8 cellular contexts compared by ENCODE assay signal in genomic region chr2:70984576-70985282, GRCh38. TPM values are rescaled to one million over a fixed set of nuclear protein-coding genes. Genes with fewer than 3 reads are reported as not detected.
A peak's percentile ranks its signal among the peaks of the same experiment; 100 is the strongest.
DNase-seq lines count a peak whose midpoint lies in the region; ATAC-seq, FAIRE-seq and TF ChIP-seq lines count a peak whose summit lies in the region.

No MANE protein-coding gene starts in this region.

- H3K9me3 ChIP-seq in AG04450 (ENCODE audit: control insufficient read depth, insufficient read depth, low read length) (no peaks in the 10 kb centered on the region), GM12878 (replicated peaks; ENCODE audit: control insufficient read depth, insufficient read depth, low read length) (no peaks in the 10 kb centered on the region)

- no peak overlapping the region for H3K27ac ChIP-seq in AG04450 (ENCODE audit: low read depth, low read length)
- no peak overlapping the region for H3K27ac ChIP-seq in GM12878 (ENCODE audit: control insufficient read depth, insufficient read depth)

- TF ChIP-seq POLR2A in GM12878 (IDR thresholded peaks at IDR 0.05; ENCODE audit: low read depth, low read length), result peak; percentile 47

- RAD21 ChIA-PET in GM12878 (lab: Charles Lee; ENCODE audit: unreplicated experiment), result interaction anchor here (1.2 kb wide), 2 partner anchors 16 to 172 kb away, joined by 4 read pairs; no protein-coding TSS in a partner anchor

- no peak overlapping the region for H3K9ac ChIP-seq in GM12878 (ENCODE audit: control insufficient read depth, insufficient read depth, low read length)

- H3K27me3 ChIP-seq in AG04450 (ENCODE audit: control insufficient read depth, insufficient read depth, low read length), result no peaks in the 10 kb centered on the region
- H3K27me3 ChIP-seq in GM12878 (replicated peaks in 1 of 2; ENCODE audit: control insufficient read depth in 2 of 2, insufficient read depth in 2 of 2, low read length in 1 of 2), result no peaks in the 10 kb centered on the region

- no peaks in the 10 kb centered on the region for H3K4me1 ChIP-seq in GM12878 (ENCODE audit: control insufficient read depth, insufficient read depth, low read length)

- no peak for TF ChIP-seq EP300 in GM12878 (IDR thresholded peaks at IDR 0.05; ENCODE audit: borderline replicate concordance in 1 of 2, control insufficient read depth in 1 of 2, low read depth in 2 of 2, low read length in 2 of 2)

- peaks cover 5 to 18% of the 10 kb centered on the region in 2 experiments; a peak in 3 of 4 replicates for H3K36me3 ChIP-seq in GM12878 (ENCODE audit: control insufficient read depth in 2 of 2, insufficient read depth in 2 of 2, low read length in 1 of 2)

- ATAC-seq in GM19023 (IDR thresholded peaks at IDR 0.05; ENCODE audit: unreplicated experiment), result peak; percentile 96
- ATAC-seq in HG03280 (IDR thresholded peaks at IDR 0.05; ENCODE audit: unreplicated experiment), result peak; percentile 93
- ATAC-seq in GM12878, result peak; percentile 99
- peak; percentile 96 for ATAC-seq in left colon

- TF ChIP-seq CTCF in AG04450 (IDR thresholded peaks at IDR 0.05; ENCODE audit: low read depth, low read length), result peak; percentile 68
- TF ChIP-seq CTCF in GM12878 (IDR thresholded peaks at IDR 0.05 in 2 of 3, conservative IDR thresholded peaks at IDR 0.05 in 1 of 3; ENCODE audit: control insufficient read depth in 2 of 3, extremely low read depth in 1 of 3, insufficient read depth in 1 of 3, low read depth in 3 of 3, low read length in 3 of 3), result peak; percentile 74 to 90 (median 85)

- H2AFZ ChIP-seq in GM12878 (ENCODE audit: control insufficient read depth, low read depth, low read length), result 0 out of 2 replicates have a peak overlapping the region, but pooled peaks have one; percentile 38

- H4K20me1 ChIP-seq in GM12878 (ENCODE audit: control insufficient read depth, insufficient read depth), result no peaks in the 10 kb centered on the region

- no TSS peak for BruUV-seq in GM12878 (replicated peaks; lab: Mats Ljungman, UMichigan)

- SMC1A ChIA-PET in GM12878 (lab: Charles Lee; ENCODE audit: uncharacterized antibody, unreplicated experiment), result interaction anchor here (1.0 to 2.0 kb wide), 4 partner anchors 16 to 21 kb away, joined by 3 to 11 read pairs (median 4); no protein-coding TSS in a partner anchor

- H3K4me3 ChIP-seq in AG04450 (ENCODE audit: low read depth, low read length) (no peak overlapping the region), GM12878 (no peak overlapping the region)

- intact Hi-C loops in GM12878 (cut with micrococcal nuclease; ENCODE audit: unreplicated experiment) (no loop called here), left colon (cut with DNase I, micrococcal nuclease) (no loop called here)

- peak; percentile 68 for FAIRE-seq in GM12878 (lab: Jason Lieb, UNC)

- POLR2A ChIA-PET in AG04450 (lab: Yijun Ruan, JAX), result interaction anchor here (0.7 to 1.6 kb wide), 2 partner anchors 9 to 691 kb away, joined by 3 read pairs; partner anchors contain the start of genes SNRPG and TEX261
- POLR2A ChIA-PET in GM12878 (lab: Charles Lee), result no interaction called here

- peak; percentile 52 for TF ChIP-seq RAD21 in GM12878 (IDR thresholded peaks at IDR 0.05; ENCODE audit: insufficient read depth, low read depth, low read length)

- in situ Hi-C loops in GM12878 (cut with MboI), result no loop called here

- no peak for DNase-seq in AG04450 (ENCODE audit: low read depth, low spot score)
- DNase-seq in UCSD-AML1 (lab: John Stamatoyannopoulos, UW; ENCODE audit: unreplicated experiment), result peak; percentile 62
- no peak for DNase-seq in GM12878 (ENCODE audit: low read depth, low spot score)
- peak; percentile 65 to 81 for DNase-seq in left colon
- DNase-seq in stimulated activated CD4-positive, alpha-beta T cell treated with anti-CD3 and anti-CD28 coated beads, TNF-alpha, amount 100 ng/mL, for 48 hours (ENCODE audit: low read depth in 3 of 3), result peak; percentile 67 to 79 (median 68)
- no peak for DNase-seq in GF-D8 (lab: John Stamatoyannopoulos, UW)

- H3K79me2 ChIP-seq in GM12878 (ENCODE audit: control insufficient read depth, insufficient read depth, low read length), result no peaks in the 10 kb centered on the region

- peak overlapping the region; percentile 17; the same call in 1 of the 2 replicates for H3K4me2 ChIP-seq in GM12878 (ENCODE audit: control insufficient read depth, insufficient read depth)

- WGBS in GM12878 (ENCODE audit: insufficient coverage, insufficient replicate concordance, low lambda C conversion rate, missing lambda C conversion rate), result 19% methylated on average over 32 of the region's 32 CpGs

- CTCF ChIA-PET in AG04450 (lab: Charles Lee), result interaction anchor here (0.6 to 3.1 kb wide), 10 partner anchors 11 to 1293 kb away, joined by 3 to 19 read pairs (median 4); partner anchors contain the start of gene NAGK
- CTCF ChIA-PET in GM12878 (lab: Yijun Ruan, JAX), result interaction anchor here (0.9 to 2.2 kb wide), 11 partner anchors 9 to 681 kb away, joined by 3 to 18 read pairs (median 4); partner anchors contain the start of genes NAGK and TEX261

TF ChIP-seq in GM12878, 131 proteins besides CTCF, POLR2A, EP300 and RAD21 (continues in another document):
- TF ChIP-seq HDAC6 (IDR thresholded peaks at IDR 0.05; ENCODE audit: unreplicated experiment), result no peak
- no peak for TF ChIP-seq SP1 (IDR thresholded peaks at IDR 0.05; ENCODE audit: low read depth, low read length)

RNA-seq across cellular contexts. Expression of gene ANKRD53, which starts 6.3 kb away (rescaled TPM):
- polyA plus RNA-seq in AG04450 (2011; rRNA removed), result 0.72 and 1.1 TPM in 2 replicates
- polyA minus RNA-seq in AG04450 (2011; rRNA and poly(A)+ RNA removed), result 2.1 and 3.6 TPM in 2 replicates
- not detected in 2 replicates for total RNA-seq in GM12878 (2013; cell fraction: nucleolus; rRNA removed)
- total RNA-seq in GM12878 (2014; rRNA removed), result 0.11 TPM in 1 of 2 replicates, not detected in the other
- not detected in 2 replicates for total RNA-seq in GM12878 (2014; rRNA removed; fragmentation: Illumina TruSeq; extraction: Trizol)
- total RNA-seq in GM12878 (2021), result not detected in 2 replicates
- 0.14 TPM for polyA plus RNA-seq in GM12878 (2011; ENCODE audit: low read depth)
- polyA plus RNA-seq in GM12878 (2011; rRNA removed), result 0.04 TPM in 1 of 2 replicates, not detected in the other
- polyA plus RNA-seq in GM12878 (2011; cell fraction: cytosol; rRNA removed), result 0.01 and 0.05 TPM in 2 replicates
- 0.18 and 0.48 TPM in 2 replicates for polyA plus RNA-seq in GM12878 (2011; cell fraction: nucleus; rRNA removed)
- 0.11 TPM in 2 replicates for polyA plus RNA-seq in GM12878 (2012)
- not detected in 2 replicates for polyA plus RNA-seq in GM12878 (2014; fragmentation: Illumina TruSeq; extraction: Trizol)
- polyA plus RNA-seq in GM12878 (2014; fragmentation: Nextera tagmentation; extraction: Ambion mirVana), result under 1 TPM in 1 of 2 experiments, not detected in 1; 0.04 TPM
- polyA plus RNA-seq in GM12878 (2014; rRNA removed), result 0.04 TPM in 1 of 2 replicates, not detected in the other
- polyA plus RNA-seq in GM12878 (2016; fragmentation: Nextera tagmentation; extraction: Ambion mirVana), result not detected
- polyA minus RNA-seq in GM12878 (2011; rRNA and poly(A)+ RNA removed), result not detected in 2 replicates
- polyA minus RNA-seq in GM12878 (2011; cell fraction: cytosol; rRNA and poly(A)+ RNA removed), result not detected in 2 replicates
- polyA minus RNA-seq in GM12878 (2011; cell fraction: nucleus; rRNA and poly(A)+ RNA removed), result not detected in 2 replicates
- under 1 TPM; 0.61 to 0.70 TPM for total RNA-seq in left colon

RNA-seq across cellular contexts. Expression of gene TEX261, which starts 9.9 kb away (rescaled TPM):
- 106 and 119 TPM in 2 replicates for polyA plus RNA-seq in AG04450 (2011; rRNA removed)
- 94.7 and 123 TPM in 2 replicates for polyA minus RNA-seq in AG04450 (2011; rRNA and poly(A)+ RNA removed)
- total RNA-seq in GM12878 (2013; cell fraction: nucleolus; rRNA removed), result 33.4 and 34.7 TPM in 2 replicates
- 21.1 and 22.3 TPM in 2 replicates for total RNA-seq in GM12878 (2014; rRNA removed)
- total RNA-seq in GM12878 (2014; rRNA removed; fragmentation: Illumina TruSeq; extraction: Trizol), result 25.6 and 29.7 TPM in 2 replicates
- total RNA-seq in GM12878 (2021), result 37.5 and 46.7 TPM in 2 replicates
- 22.0 TPM for polyA plus RNA-seq in GM12878 (2011; ENCODE audit: low read depth)
- 57.0 and 75.6 TPM in 2 replicates for polyA plus RNA-seq in GM12878 (2011; rRNA removed)
- 68.7 and 81.7 TPM in 2 replicates for polyA plus RNA-seq in GM12878 (2011; cell fraction: cytosol; rRNA removed)
- 45.2 and 51.5 TPM in 2 replicates for polyA plus RNA-seq in GM12878 (2011; cell fraction: nucleus; rRNA removed)
- 23.3 and 27.2 TPM in 2 replicates for polyA plus RNA-seq in GM12878 (2012)
- 59.5 and 64.9 TPM in 2 replicates for polyA plus RNA-seq in GM12878 (2014; fragmentation: Illumina TruSeq; extraction: Trizol)
- 10 to 100 TPM in 1 of 2 experiments, 1 to 10 TPM in 1; 5.5 to 11.1 TPM for polyA plus RNA-seq in GM12878 (2014; fragmentation: Nextera tagmentation; extraction: Ambion mirVana)
- polyA plus RNA-seq in GM12878 (2014; rRNA removed), result 41.3 and 45.9 TPM in 2 replicates
- polyA plus RNA-seq in GM12878 (2016; fragmentation: Nextera tagmentation; extraction: Ambion mirVana), result 10 to 100 TPM; 39.4 to 45.1 TPM
- 35.3 and 42.4 TPM in 2 replicates for polyA minus RNA-seq in GM12878 (2011; rRNA and poly(A)+ RNA removed)
- 8.6 and 10.7 TPM in 2 replicates for polyA minus RNA-seq in GM12878 (2011; cell fraction: cytosol; rRNA and poly(A)+ RNA removed)
- 10.6 and 16.4 TPM in 2 replicates for polyA minus RNA-seq in GM12878 (2011; cell fraction: nucleus; rRNA and poly(A)+ RNA removed)
- total RNA-seq in left colon, result 10 to 100 TPM; 42.1 to 50.4 TPM

RNA-seq across cellular contexts. Expression of gene ATP6V1B1, which starts 49.0 kb away (rescaled TPM):
- 0.57 and 0.82 TPM in 2 replicates for polyA plus RNA-seq in AG04450 (2011; rRNA removed)
- polyA minus RNA-seq in AG04450 (2011; rRNA and poly(A)+ RNA removed), result 1.0 and 1.7 TPM in 2 replicates
- total RNA-seq in GM12878 (2013; cell fraction: nucleolus; rRNA removed), result not detected in 2 replicates
- not detected in 2 replicates for total RNA-seq in GM12878 (2014; rRNA removed)
- not detected in 2 replicates for total RNA-seq in GM12878 (2014; rRNA removed; fragmentation: Illumina TruSeq; extraction: Trizol)
- total RNA-seq in GM12878 (2021), result not detected in 2 replicates
- not detected for polyA plus RNA-seq in GM12878 (2011; ENCODE audit: low read depth)
- not detected in 2 replicates for polyA plus RNA-seq in GM12878 (2011; rRNA removed)
- not detected in 2 replicates for polyA plus RNA-seq in GM12878 (2011; cell fraction: cytosol; rRNA removed)
- not detected in 2 replicates for polyA plus RNA-seq in GM12878 (2011; cell fraction: nucleus; rRNA removed)
- polyA plus RNA-seq in GM12878 (2012), result not detected in 2 replicates
- not detected in 2 replicates for polyA plus RNA-seq in GM12878 (2014; fragmentation: Illumina TruSeq; extraction: Trizol)
- polyA plus RNA-seq in GM12878 (2014; fragmentation: Nextera tagmentation; extraction: Ambion mirVana), result not detected
- polyA plus RNA-seq in GM12878 (2014; rRNA removed), result not detected in 2 replicates
- polyA plus RNA-seq in GM12878 (2016; fragmentation: Nextera tagmentation; extraction: Ambion mirVana), result not detected
- polyA minus RNA-seq in GM12878 (2011; rRNA and poly(A)+ RNA removed), result not detected in 2 replicates
- not detected in 2 replicates for polyA minus RNA-seq in GM12878 (2011; cell fraction: cytosol; rRNA and poly(A)+ RNA removed)
- polyA minus RNA-seq in GM12878 (2011; cell fraction: nucleus; rRNA and poly(A)+ RNA removed), result not detected in 2 replicates
- not detected for total RNA-seq in left colon

Comparison
In these comparisons a context has a peak if more than half of its experiments do, and no peak if none do; other contexts are left out.
1. DNase-seq: peak in UCSD-AML1 (single experiment), left colon (2 of 2) and stimulated activated CD4-positive, alpha-beta T cell treated with anti-CD3 and anti-CD28 coated beads, TNF-alpha, amount 100 ng/mL, for 48 hours (3 of 3); none in AG04450 (single experiment), GM12878 (single experiment) and GF-D8 (single experiment).
2. Peak in every context shown above with its lines, with median percentiles within 50 percentile points of each other: ATAC-seq.